In genomic region chr16:10868089-10868488, GRCh38 we compare ENCODE assay signal across 17 cellular contexts. TPM values are rescaled to one million over a fixed set of nuclear protein-coding genes. Genes with fewer than 3 reads are reported as not detected.
DNase-seq lines count a peak whose midpoint lies in the region; ATAC-seq and TF ChIP-seq lines count a peak whose summit lies in the region.
"Had no signal": no experiment of that assay in that cellular context is flagged by ENCODE, and none has a peak within 500 bp of the region (broad histone marks: within the 10 kb centered on the region; RNA-seq: fewer than 3 reads in every experiment).

No MANE protein-coding gene starts in this region.

- no peaks in the 10 kb centered on the region for H3K36me3 ChIP-seq in testis (ENCODE audit: low read depth, missing control alignments)
- H3K36me3 ChIP-seq: ascending aorta, thyroid gland had no signal

- peaks cover 7% of the 10 kb centered on the region for H3K4me1 ChIP-seq in right cardiac atrium (ENCODE audit: control insufficient read depth, insufficient read depth, low read length)
- H3K4me1 ChIP-seq in testis = no peaks in the 10 kb centered on the region
- H3K4me1 ChIP-seq: ascending aorta had no signal

- H3K4me3 ChIP-seq in right cardiac atrium (ENCODE audit: low read length) = no peak overlapping the region
- no peak overlapping the region for H3K4me3 ChIP-seq in testis
- H3K4me3 ChIP-seq: ascending aorta, smooth muscle cell, thyroid gland had no signal

- DNase-seq in right cardiac atrium (no peak), Right ventricle myocardium inferior (ENCODE audit: missing footprints) (no peak), RPMI8226 (peak; percentile 39), mesenteric fat pad (ENCODE audit: low spot score) (peak; percentile 18), testis (no peak), SKM-1 treated with dmso at 0.1 percent for 144 hours (lab: John Stamatoyannopoulos, UW; ENCODE audit: unreplicated experiment) (no peak)
- DNase-seq: activated CD4-positive, alpha-beta T cell treated with anti-CD3 and anti-CD28 coated beads for 1 hour; cortex of kidney; DMS153; HFFc6; NCI-H1092 had no signal

- H3K27me3 ChIP-seq in right cardiac atrium (ENCODE audit: control insufficient read depth, insufficient read depth) (no peaks in the 10 kb centered on the region), testis (no peaks in the 10 kb centered on the region)
- H3K27me3 ChIP-seq: ascending aorta, thyroid gland had no signal

- intact Hi-C loops in right cardiac atrium (cut with DNase I) (no loop called here), Right ventricle myocardium inferior (cut with DNase I) (no loop called here), testis (cut with DNase I; ENCODE audit: low total_unique reads) (no loop called here)

- ATAC-seq in right cardiac atrium (no peak), Right ventricle myocardium inferior (no peak), GM18861 (IDR thresholded peaks at IDR 0.05; ENCODE audit: unreplicated experiment) (no peak), GM21786 (IDR thresholded peaks at IDR 0.05; ENCODE audit: unreplicated experiment) (no peak)

- no peak for TF ChIP-seq POLR2A in testis (IDR thresholded peaks at IDR 0.05)

- WGBS in right cardiac atrium = 86% methylated on average over 4 of the region's 4 CpGs
- 89 to 92% methylated on average over 4 of the region's 4 CpGs for WGBS in testis, 2 donors

- H3K27ac ChIP-seq in right cardiac atrium (ENCODE audit: low read length) (peak overlapping the region; percentile 53), testis (no peak overlapping the region)
- H3K27ac ChIP-seq: ascending aorta had no signal

- H3K9me3 ChIP-seq in right cardiac atrium (ENCODE audit: control insufficient read depth, low read length) = no peaks in the 10 kb centered on the region
- H3K9me3 ChIP-seq in testis = no peaks in the 10 kb centered on the region
- H3K9me3 ChIP-seq: ascending aorta, thyroid gland had no signal

- TF ChIP-seq CTCF in testis (IDR thresholded peaks at IDR 0.05) = no peak

RNA-seq across cellular contexts. Expression of gene CIITA, which starts 8.9 kb away (rescaled TPM):
- 1 to 10 TPM; 5.3 to 9.1 (median 7.5) TPM for total RNA-seq in right cardiac atrium
- 7.3 TPM for polyA plus RNA-seq in right cardiac atrium
- 11.0 TPM for total RNA-seq in Right ventricle myocardium inferior
- total RNA-seq in mesenteric fat pad = 10.0 TPM
- total RNA-seq in testis = 10 to 100 TPM in 1 of 2 donors, 1 to 10 TPM in 1; 6.3 to 16.0 TPM
- 9.5 TPM for polyA plus RNA-seq in testis (ENCODE audit: insufficient read depth, low read depth, low replicate concordance)
- total RNA-seq: smooth muscle cell had no signal

RNA-seq across cellular contexts. Expression of gene TVP23A, which starts 49.5 kb away (rescaled TPM):
- total RNA-seq in right cardiac atrium = 1 to 10 TPM; 1.9 to 3.2 (median 2.0) TPM
- polyA plus RNA-seq in right cardiac atrium = 1.4 TPM
- total RNA-seq in Right ventricle myocardium inferior = 0.41 TPM
- 0.45 TPM for total RNA-seq in mesenteric fat pad
- total RNA-seq in testis = 1 to 10 TPM; 3.5 to 4.2 TPM
- 1.7 TPM for polyA plus RNA-seq in testis (ENCODE audit: insufficient read depth, low read depth, low replicate concordance)
- total RNA-seq: ascending aorta, HFFc6, lung microvascular endothelial cell had no signal

Comparison
In these comparisons a context has a peak if more than half of its experiments do, and no peak if none do; other contexts are left out.
1. DNase-seq: peak in RPMI8226 (single experiment) and mesenteric fat pad (single experiment); none in right cardiac atrium (0 of 3), Right ventricle myocardium inferior (single experiment), testis (single experiment) and SKM-1 treated with dmso at 0.1 percent for 144 hours (single experiment).